Comparison of ENCODE assay signal across 1 cellular context in genomic region chr12:132342322-132342721, GRCh38.
TF ChIP-seq lines count a peak whose summit lies in the region.

No MANE protein-coding gene starts in this region.

TF ChIP-seq in H1, 55 proteins besides CTCF, POLR2A, EP300 and RAD21:
- TF ChIP-seq NANOG (IDR thresholded peaks at IDR 0.05; ENCODE audit: insufficient read depth, low read depth, low read length, poor library complexity, severe bottlenecking) (no peak), PHF8 (conservative IDR thresholded peaks at IDR 0.05; ENCODE audit: low read depth, low read length) (no peak), SRF (IDR thresholded peaks at IDR 0.05; ENCODE audit: low read depth, low read length) (no peak), MAX (IDR thresholded peaks at IDR 0.05) (peak; percentile 46; the same call in 1 of the 2 replicates), POU5F1 (IDR thresholded peaks at IDR 0.05; ENCODE audit: low read depth, low read length) (no peak), ZNF274 (IDR thresholded peaks at IDR 0.05; ENCODE audit: borderline replicate concordance, extremely low read depth, low read length) (no peak), HDAC2 (IDR thresholded peaks at IDR 0.05; ENCODE audit: borderline replicate concordance in 1 of 2, low read depth in 2 of 2, low read length in 2 of 2) (0 out of 4 replicates have a peak, but pooled peaks of 1 of the 2 experiments have one; percentile 25), GABPA (IDR thresholded peaks at IDR 0.05; ENCODE audit: borderline replicate concordance, insufficient read depth, low read length) (peak; percentile 84; the same call in 1 of the 2 replicates), SIX5 (IDR thresholded peaks at IDR 0.05; ENCODE audit: low read depth, low read length) (no peak)
